32 cellular contexts compared by ENCODE assay signal in genomic region chr4:138841341-138841740, GRCh38.
"Had no signal": no experiment of that assay in that cellular context is flagged by ENCODE, and none has a peak within 500 bp of the region (broad histone marks: within the 10 kb centered on the region; RNA-seq: fewer than 3 reads in every experiment).

No MANE protein-coding gene starts in this region.

- H3K27ac Mint-ChIP-seq: activated naive CD4-positive, alpha-beta T cell treated with anti-CD3 and anti-CD28 coated beads for 36 hours; activated naive CD8-positive, alpha-beta T cell treated with anti-CD3 and anti-CD28 coated beads, Interleukin-2, amount 10 ng/mL, durations not matched to agents 7 days and 5 days; activated T-helper 1 cell treated with anti-CD3 and anti-CD28 coated beads, Interleukin-12 subunit alpha, Interleukin-12 subunit beta, Interleukin-2, Interleukin-4 antibody, amounts not matched to agents 30 ng/mL and 10 ng/mL and 1 ng/mL, durations not matched to agents 14 hours and 24 hours and 36 hours; effector memory CD8-positive, alpha-beta T cell; natural killer cell treated with Interleukin-12 subunit alpha and Interleukin-12 subunit beta and Interleukin-15 and Interleukin-18, amount 100 ng/mL, for 72 hours; stimulated activated naive B cell treated with anti-CD40 and anti-IgM and Interleukin-4, amounts not matched to agents 10 μg/mL and 1 μg/mL and 100 μg/mL, for 72 hours had no signal

- H3K27me3 ChIP-seq: gastroesophageal sphincter, ovary, stomach, thyroid gland, upper lobe of left lung, vagina had no signal

- H3K4me3 Mint-ChIP-seq: activated naive CD4-positive, alpha-beta T cell treated with anti-CD3 and anti-CD28 coated beads for 36 hours; activated naive CD8-positive, alpha-beta T cell treated with anti-CD3 and anti-CD28 coated beads, Interleukin-2, amount 10 ng/mL, durations not matched to agents 7 days and 5 days; activated T-helper 1 cell treated with anti-CD3 and anti-CD28 coated beads, Interleukin-12 subunit alpha, Interleukin-12 subunit beta, Interleukin-2, Interleukin-4 antibody, amounts not matched to agents 30 ng/mL and 10 ng/mL and 1 ng/mL, durations not matched to agents 14 hours and 24 hours and 36 hours; effector memory CD8-positive, alpha-beta T cell; natural killer cell treated with Interleukin-12 subunit alpha and Interleukin-12 subunit beta and Interleukin-15 and Interleukin-18, amount 100 ng/mL, for 72 hours; stimulated activated naive B cell treated with anti-CD40 and anti-IgM and Interleukin-4, amounts not matched to agents 10 μg/mL and 1 μg/mL and 100 μg/mL, for 72 hours had no signal

- H3K36me3 ChIP-seq: gastroesophageal sphincter, left ventricle myocardium inferior, ovary, stomach, thyroid gland, upper lobe of left lung, vagina had no signal

- ATAC-seq: activated CD4-positive, CD25-positive, alpha-beta regulatory T cell treated with anti-CD3 and anti-CD28 coated beads, Interleukin-2, amount 50 U/mL, for 24 hours; effector memory CD8-positive, alpha-beta T cell; gastroesophageal sphincter; mucosa of descending colon; natural killer cell treated with Interleukin-12 subunit alpha and Interleukin-12 subunit beta and Interleukin-15 and Interleukin-18, amount 100 ng/mL, for 72 hours; psoas muscle; right cardiac atrium; stimulated activated naive B cell treated with anti-CD40 and anti-IgM and Interleukin-4, amounts not matched to agents 10 μg/mL and 1 μg/mL and 100 μg/mL, for 72 hours had no signal

- H3K9me3 Mint-ChIP-seq: activated naive CD4-positive, alpha-beta T cell treated with anti-CD3 and anti-CD28 coated beads for 36 hours; activated naive CD8-positive, alpha-beta T cell treated with anti-CD3 and anti-CD28 coated beads, Interleukin-2, amount 10 ng/mL, durations not matched to agents 7 days and 5 days; activated T-helper 1 cell treated with anti-CD3 and anti-CD28 coated beads, Interleukin-12 subunit alpha, Interleukin-12 subunit beta, Interleukin-2, Interleukin-4 antibody, amounts not matched to agents 30 ng/mL and 10 ng/mL and 1 ng/mL, durations not matched to agents 14 hours and 24 hours and 36 hours; effector memory CD8-positive, alpha-beta T cell; natural killer cell treated with Interleukin-12 subunit alpha and Interleukin-12 subunit beta and Interleukin-15 and Interleukin-18, amount 100 ng/mL, for 72 hours; stimulated activated naive B cell treated with anti-CD40 and anti-IgM and Interleukin-4, amounts not matched to agents 10 μg/mL and 1 μg/mL and 100 μg/mL, for 72 hours had no signal

- H3K9me3 ChIP-seq: gastroesophageal sphincter, left ventricle myocardium inferior, mucosa of descending colon, ovary, psoas muscle, stomach, thyroid gland, upper lobe of left lung, vagina had no signal

- FAIRE-seq: astrocyte had no signal

- H3K4me3 ChIP-seq: gastroesophageal sphincter, left ventricle myocardium inferior, lung, mucosa of descending colon, ovary, psoas muscle, stomach, thyroid gland, upper lobe of left lung, vagina had no signal

- H3K4me1 ChIP-seq: gastroesophageal sphincter, stomach, thyroid gland, vagina had no signal

- H3K4me1 Mint-ChIP-seq: activated naive CD8-positive, alpha-beta T cell treated with anti-CD3 and anti-CD28 coated beads, Interleukin-2, amount 10 ng/mL, durations not matched to agents 7 days and 5 days; stimulated activated naive B cell treated with anti-CD40 and anti-IgM and Interleukin-4, amounts not matched to agents 10 μg/mL and 1 μg/mL and 100 μg/mL, for 72 hours had no signal

- DNase-seq: activated CD4-positive, alpha-beta T cell treated with anti-CD3 and anti-CD28 coated beads for 48 hours; activated CD4-positive, alpha-beta T cell treated with anti-CD3 and anti-CD28 coated beads, Interleukin-2, amount 50 U/mL, for 48 hours; activated CD8-positive, alpha-beta memory T cell treated with anti-CD3 and anti-CD28 coated beads for 24 hours; activated effector memory CD4-positive, alpha-beta T cell treated with anti-CD3 and anti-CD28 coated beads, Interleukin-2, amount 50 U/mL, for 16 hours; activated naive CD4-positive, alpha-beta T cell treated with anti-CD3 and anti-CD28 coated beads for 36 hours; activated naive CD8-positive, alpha-beta T cell treated with anti-CD3 and anti-CD28 coated beads, Interleukin-2, amount 10 ng/mL, durations not matched to agents 7 days and 5 days; activated T-cell treated with anti-CD3 and anti-CD28 coated beads, Interleukin-2, amount 50 U/mL, for 1 hour; caudate nucleus; cortex of kidney; effector memory CD8-positive, alpha-beta T cell; erythroblast; head of caudate nucleus; hippocampal formation; kidney glomerular epithelial cell; left ventricle myocardium inferior; mucosa of descending colon; ovary; psoas muscle; right cardiac atrium; stimulated activated CD4-positive, alpha-beta T cell treated with anti-CD3 and anti-CD28 coated beads, Interleukin-15, amount 100 ng/mL, for 24 hours; stimulated activated CD4-positive, alpha-beta T cell treated with anti-CD3 and anti-CD28 coated beads, Interleukin-2, amount 100 ng/mL, for 24 hours; stimulated activated naive B cell treated with anti-CD40 and anti-IgM and Interleukin-4, amounts not matched to agents 10 μg/mL and 1 μg/mL and 100 μg/mL, for 72 hours; stomach; thyroid gland; upper lobe of left lung had no signal

- H3K36me3 Mint-ChIP-seq: activated naive CD8-positive, alpha-beta T cell treated with anti-CD3 and anti-CD28 coated beads, Interleukin-2, amount 10 ng/mL, durations not matched to agents 7 days and 5 days; natural killer cell treated with Interleukin-12 subunit alpha and Interleukin-12 subunit beta and Interleukin-15 and Interleukin-18, amount 100 ng/mL, for 72 hours; stimulated activated naive B cell treated with anti-CD40 and anti-IgM and Interleukin-4, amounts not matched to agents 10 μg/mL and 1 μg/mL and 100 μg/mL, for 72 hours had no signal

- H3K27ac ChIP-seq: gastroesophageal sphincter, left ventricle myocardium inferior, ovary, psoas muscle, stomach, thyroid gland, upper lobe of left lung, vagina had no signal
